ENCODE assay signal across 29 cellular contexts in the genomic region with DNA sequence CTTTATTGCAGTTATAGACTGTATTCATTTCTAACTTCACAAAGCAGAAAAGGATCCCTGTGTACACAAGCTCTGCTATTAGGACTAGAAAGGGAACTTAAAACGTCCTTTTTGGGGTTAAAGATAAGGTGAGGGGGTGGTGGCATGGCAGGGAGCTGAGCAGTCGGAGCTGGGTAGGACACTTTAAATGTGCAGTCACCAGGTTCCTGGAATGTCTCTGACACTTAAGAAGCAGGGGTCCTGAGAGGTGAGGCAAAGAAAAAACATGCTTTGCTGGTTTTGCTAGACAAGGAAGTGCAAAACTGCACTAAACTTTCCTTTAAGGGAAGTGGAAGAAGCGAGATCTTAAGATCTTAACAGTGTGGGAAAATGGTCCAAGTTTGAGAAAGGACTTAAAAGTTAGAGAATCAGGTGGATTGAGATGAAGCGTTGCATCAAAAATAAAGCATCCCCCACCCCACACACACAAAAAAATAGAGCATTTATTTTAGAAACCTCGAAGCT.
DNase-seq lines count a peak whose midpoint lies in the region; ATAC-seq and TF ChIP-seq lines count a peak whose summit lies in the region.
"Had no signal": no experiment of that assay in that cellular context is flagged by ENCODE, and none has a peak within 500 bp of the region (broad histone marks: within the 10 kb centered on the region; RNA-seq: fewer than 3 reads in every experiment).

No MANE protein-coding gene starts in this region.

- BruUV-seq in PC-9 (replicated peaks; lab: Mats Ljungman, UMichigan), result no TSS peak

- 39 to 45% methylated on average over 5 of the region's 5 CpGs for WGBS in thyroid gland, 2 donors

- ATAC-seq in foreskin keratinocyte, result no peak
- ATAC-seq: activated CD8-positive, alpha-beta T cell treated with anti-CD3 and anti-CD28 coated beads, Interleukin-2, amount 10 ng/mL, durations not matched to agents 7 days and 5 days; GM12878; left cardiac atrium had no signal

- H3F3A ChIP-seq in PC-9 (ENCODE audit: insufficient read depth, low read depth), result no peaks in the 10 kb centered on the region

- H3K4me1 ChIP-seq in PC-9 (replicated peaks; ENCODE audit: insufficient read depth) (peaks cover 16% of the 10 kb centered on the region), thyroid gland (peaks cover 3 to 11% of the 10 kb centered on the region in 2 donors), foreskin keratinocyte (no peaks in the 10 kb centered on the region)
- H3K4me1 ChIP-seq: stomach, tibial artery had no signal

- no peaks in the 10 kb centered on the region for H4K20me1 ChIP-seq in PC-9 (ENCODE audit: insufficient read depth)
- H4K20me1 ChIP-seq: BLaER1 treated with 17β-estradiol and CSF1 and Interleukin-3, amounts not matched to agents 10 nM and 100 nM had no signal

- H3K27ac ChIP-seq in PC-9, result peak overlapping the region; percentile 35
- peak overlapping the region in 1 of 3 donors; percentile 56 for H3K27ac ChIP-seq in thyroid gland
- H3K27ac ChIP-seq in foreskin keratinocyte, result no peak overlapping the region
- H3K27ac ChIP-seq: BLaER1 treated with 17β-estradiol and CSF1 and Interleukin-3, amounts not matched to agents 10 nM and 100 nM; coronary artery; esophagus muscularis mucosa; HL-60; skin epidermis; stomach; tibial artery had no signal

- peak overlapping the region; percentile 40 for H3K4me2 ChIP-seq in PC-9

- H3K27me3 ChIP-seq in PC-9 (ENCODE audit: insufficient read depth, low read depth) (no peaks in the 10 kb centered on the region), thyroid gland (no peaks in the 10 kb centered on the region), foreskin keratinocyte (peaks cover 4% of the 10 kb centered on the region)
- H3K27me3 ChIP-seq: BLaER1 treated with 17β-estradiol and CSF1 and Interleukin-3, amounts not matched to agents 10 nM and 100 nM; esophagus muscularis mucosa; tibial artery had no signal

- H3K36me3 Mint-ChIP-seq in endothelial cell (ENCODE audit: low read depth, unreplicated experiment), result no peaks in the 10 kb centered on the region

- H3K9me3 Mint-ChIP-seq in endothelial cell (ENCODE audit: unreplicated experiment), result no peaks in the 10 kb centered on the region
- H3K9me3 Mint-ChIP-seq: endodermal cell had no signal

- H3K36me3 ChIP-seq in PC-9 (ENCODE audit: low read depth) (no peaks in the 10 kb centered on the region), thyroid gland (no peaks in the 10 kb centered on the region)
- H3K36me3 ChIP-seq: BLaER1 treated with 17β-estradiol and CSF1 and Interleukin-3, amounts not matched to agents 10 nM and 100 nM; stomach; tibial artery had no signal

- no peak overlapping the region for H3K4me3 Mint-ChIP-seq in endothelial cell (ENCODE audit: unreplicated experiment)
- H3K4me3 Mint-ChIP-seq: activated CD8-positive, alpha-beta T cell treated with anti-CD3 and anti-CD28 coated beads, Interleukin-2, amount 10 ng/mL, durations not matched to agents 7 days and 5 days; activated naive CD8-positive, alpha-beta T cell; endodermal cell had no signal

- TF ChIP-seq POLR2A in thyroid gland (IDR thresholded peaks at IDR 0.05), result no peak

- H3K9me2 ChIP-seq in PC-9 (ENCODE audit: insufficient read depth), result no peaks in the 10 kb centered on the region

- no peaks in the 10 kb centered on the region for H3K9me3 ChIP-seq in PC-9 (ENCODE audit: insufficient read depth, low read depth)
- no peaks in the 10 kb centered on the region for H3K9me3 ChIP-seq in thyroid gland
- H3K9me3 ChIP-seq: BLaER1 treated with 17β-estradiol and CSF1 and Interleukin-3, amounts not matched to agents 10 nM and 100 nM; esophagus muscularis mucosa; stomach; tibial artery had no signal

- peak overlapping the region; percentile 23; the same call in 1 of the 2 replicates for H2AFZ ChIP-seq in PC-9

- no peak overlapping the region for H3K4me3 ChIP-seq in PC-9
- no peak overlapping the region for H3K4me3 ChIP-seq in thyroid gland (replicated peaks in 1 of 3)
- H3K4me3 ChIP-seq: BLaER1 treated with 17β-estradiol and CSF1 and Interleukin-3, amounts not matched to agents 10 nM and 100 nM; coronary artery; esophagus muscularis mucosa; GM12878; skin epidermis; stomach; tibial artery had no signal

- peak overlapping the region; percentile 5 for H3K27ac Mint-ChIP-seq in endothelial cell (ENCODE audit: unreplicated experiment)
- H3K27ac Mint-ChIP-seq: activated CD8-positive, alpha-beta T cell treated with anti-CD3 and anti-CD28 coated beads, Interleukin-2, amount 10 ng/mL, durations not matched to agents 7 days and 5 days; activated naive CD8-positive, alpha-beta T cell; endodermal cell had no signal

- CTCF ChIA-PET in PC-9 (lab: Charles Lee), result interaction anchor here (0.6 to 2.0 kb wide), 2 partner anchors 18 to 45 kb away, joined by 3 to 5 read pairs; no protein-coding TSS in a partner anchor

- peaks cover 21% of the 10 kb centered on the region for H3K4me1 Mint-ChIP-seq in endothelial cell (ENCODE audit: unreplicated experiment)

- H3K79me2 ChIP-seq in PC-9 (ENCODE audit: low read depth), result no peaks in the 10 kb centered on the region

- intact Hi-C loops in PC-9 (cut with micrococcal nuclease; ENCODE audit: unreplicated experiment) (loop anchor here (1.0 to 10.0 kb wide), 3 partner anchors 21 to 99 kb away; a partner anchor contains a TSS), thyroid gland (cut with DNase I) (no loop called here)

- no peaks in the 10 kb centered on the region for H3K27me3 Mint-ChIP-seq in endothelial cell (ENCODE audit: unreplicated experiment)
- H3K27me3 Mint-ChIP-seq: activated naive CD8-positive, alpha-beta T cell had no signal

- no peak for TF ChIP-seq CTCF in PC-9 (conservative IDR thresholded peaks at IDR 0.05)
- no peak for TF ChIP-seq CTCF in endothelial cell (IDR thresholded peaks at IDR 0.05; ENCODE audit: unreplicated experiment)
- TF ChIP-seq CTCF in thyroid gland (IDR thresholded peaks at IDR 0.05), result no peak
- TF ChIP-seq CTCF in foreskin keratinocyte (conservative IDR thresholded peaks at IDR 0.05), result no peak

- peak; percentile 67 for DNase-seq in DMS79 treated with DMSO at 0.1 percent for 48 hours (lab: John Stamatoyannopoulos, UW)
- peak; percentile 42 to 90 for DNase-seq in PC-9
- DNase-seq in endothelial cell (ENCODE audit: low spot score), result no peak
- peak; percentile 33 to 46 for DNase-seq in thyroid gland
- DNase-seq in effector CD4-positive, alpha-beta T cell, result no peak
- no peak for DNase-seq in foreskin keratinocyte
- DNase-seq in stimulated activated CD8-positive, alpha-beta memory T cell treated with anti-CD3 and anti-CD28 coated beads, Interleukin-4, amount 100 ng/mL, for 48 hours, result no peak
- DNase-seq: activated CD4-positive, CD25-positive, alpha-beta regulatory T cell treated with anti-CD3 and anti-CD28 coated beads, Interleukin-2, amount 50 U/mL, for 72 hours; activated CD8-positive, alpha-beta T cell treated with anti-CD3 and anti-CD28 coated beads, Interleukin-2, amount 10 ng/mL, durations not matched to agents 7 days and 5 days; activated effector memory CD4-positive, alpha-beta T cell treated with Interleukin-2 at 50 U/mL for 16 hours; anterior cingulate cortex; endodermal cell; foreskin melanocyte; Karpas-422; left cardiac atrium; mesendoderm; NCI-H1048; NCI-H1694 treated with DMSO at 0.1 percent for 48 hours; NCI-H524; SIG-M5; stomach; tibial artery had no signal

- POLR2A ChIA-PET in PC-9 (lab: Charles Lee; ENCODE audit: unreplicated experiment), result interaction anchor here (0.6 kb wide), 1 partner anchor 1086 kb away, joined by 3 read pairs; no protein-coding TSS in a partner anchor

Comparison
In these comparisons a context has a peak if more than half of its experiments do, and no peak if none do; other contexts are left out.
1. DNase-seq: peak in DMS79 treated with DMSO at 0.1 percent for 48 hours (single experiment), PC-9 (2 of 2) and thyroid gland (2 of 2); none in endothelial cell (single experiment), effector CD4-positive, alpha-beta T cell (single experiment), foreskin keratinocyte (0 of 2) and stimulated activated CD8-positive, alpha-beta memory T cell treated with anti-CD3 and anti-CD28 coated beads, Interleukin-4, amount 100 ng/mL, for 48 hours (single experiment).